ENCODE assay signal across 11 cellular contexts in genomic region chr5:150540615-150541396, GRCh38. TPM values are rescaled to one million over a fixed set of nuclear protein-coding genes. Genes with fewer than 3 reads are reported as not detected.
A peak's percentile ranks its signal among the peaks of the same experiment; 100 is the strongest.
DNase-seq lines count a peak whose midpoint lies in the region; ATAC-seq and TF ChIP-seq lines count a peak whose summit lies in the region.
"Had no signal": no experiment of that assay in that cellular context is flagged by ENCODE, and none has a peak within 500 bp of the region (broad histone marks: within the 10 kb centered on the region; RNA-seq: fewer than 3 reads in every experiment).

No MANE protein-coding gene starts in this region.

- H3K4me3 Mint-ChIP-seq in nephron progenitor cell: no peak overlapping the region
- H3K4me3 Mint-ChIP-seq: activated naive CD8-positive, alpha-beta T cell treated with anti-CD3 and anti-CD28 coated beads for 36 hours had no signal

- H3K4me3 ChIP-seq in esophagus squamous epithelium (no peak overlapping the region), muscle layer of duodenum (ENCODE audit: low read depth in 1 of 2, low read length in 2 of 2) (peak overlapping the region in 1 of 2 donors; percentile 10), Karpas-422 (ENCODE audit: low read length) (no peak overlapping the region)
- H3K4me3 ChIP-seq: mucosa of descending colon had no signal

- H2AFZ ChIP-seq in Karpas-422 (ENCODE audit: low read length): no peak overlapping the region

- ATAC-seq in Right ventricle myocardium inferior: peak; percentile 61

- no peaks in the 10 kb centered on the region for H3K27me3 Mint-ChIP-seq in nephron progenitor cell (ENCODE audit: low read depth, poor library complexity)
- H3K27me3 Mint-ChIP-seq: activated naive CD8-positive, alpha-beta T cell treated with anti-CD3 and anti-CD28 coated beads for 36 hours had no signal

- H3K9me2 ChIP-seq in Karpas-422 (replicated peaks; ENCODE audit: insufficient read depth, low read length): no peaks in the 10 kb centered on the region

- H3K4me1 ChIP-seq in esophagus squamous epithelium (peaks cover 18 to 52% (median 24%) of the 10 kb centered on the region in 3 donors), muscle layer of duodenum (ENCODE audit: control insufficient read depth in 1 of 2, insufficient read depth in 2 of 2, low read length in 2 of 2) (peaks cover 0 to 33% of the 10 kb centered on the region in 2 donors), Karpas-422 (ENCODE audit: low read length) (peaks cover 4% of the 10 kb centered on the region)

- TF ChIP-seq CTCF in esophagus squamous epithelium (IDR thresholded peaks at IDR 0.05) (no peak), nephron progenitor cell (IDR thresholded peaks at IDR 0.05) (no peak)

- no peaks in the 10 kb centered on the region for H4K20me1 ChIP-seq in Karpas-422 (ENCODE audit: insufficient read depth, low read depth, low read length)

- H3K4me1 Mint-ChIP-seq in nephron progenitor cell: no peaks in the 10 kb centered on the region
- H3K4me1 Mint-ChIP-seq: activated naive CD8-positive, alpha-beta T cell treated with anti-CD3 and anti-CD28 coated beads for 36 hours had no signal

- H3K4me2 ChIP-seq in Karpas-422 (ENCODE audit: low read depth, low read length, poor library complexity, severe bottlenecking): no peak overlapping the region

- H3K36me3 Mint-ChIP-seq in nephron progenitor cell (ENCODE audit: low read depth): peaks cover 83% of the 10 kb centered on the region

- no peak overlapping the region for H3K9ac ChIP-seq in Karpas-422 (ENCODE audit: low read length)

- H3K9me3 ChIP-seq in esophagus squamous epithelium: no peaks in the 10 kb centered on the region
- no peaks in the 10 kb centered on the region for H3K9me3 ChIP-seq in muscle layer of duodenum (ENCODE audit: control insufficient read depth in 1 of 2, low read length in 2 of 2)
- H3K9me3 ChIP-seq in Karpas-422 (ENCODE audit: low read length): no peaks in the 10 kb centered on the region
- H3K9me3 ChIP-seq: mucosa of descending colon had no signal

- no peak for TF ChIP-seq POLR2A in esophagus squamous epithelium (IDR thresholded peaks at IDR 0.05)

- no peak overlapping the region for H3K27ac Mint-ChIP-seq in nephron progenitor cell
- H3K27ac Mint-ChIP-seq: activated naive CD8-positive, alpha-beta T cell treated with anti-CD3 and anti-CD28 coated beads for 36 hours had no signal

- intact Hi-C loops in Right ventricle myocardium inferior (cut with DNase I) (no loop called here), cardiac septum (cut with DNase I) (no loop called here), esophagus squamous epithelium (cut with DNase I) (loop anchor here (5.0 kb wide), 1 partner anchor 84 kb away; no protein-coding TSS in a partner anchor)

- H3K27me3 ChIP-seq in esophagus squamous epithelium (no peaks in the 10 kb centered on the region), muscle layer of duodenum (ENCODE audit: low read depth, low read length) (no peaks in the 10 kb centered on the region), Karpas-422 (ENCODE audit: low read length) (no peaks in the 10 kb centered on the region)

- no peaks in the 10 kb centered on the region for H3K9me3 Mint-ChIP-seq in nephron progenitor cell

- H3K36me3 ChIP-seq in esophagus squamous epithelium (peaks cover 19 to 96% (median 32%) of the 10 kb centered on the region in 3 donors), muscle layer of duodenum (ENCODE audit: control insufficient read depth in 1 of 2, insufficient read depth in 2 of 2, low read length in 2 of 2) (peaks cover 45 to 66% of the 10 kb centered on the region in 2 donors), Karpas-422 (ENCODE audit: insufficient read depth, low read length) (no peaks in the 10 kb centered on the region; the same call in 1 of the 2 replicates)

- 50 to 64% methylated on average over 15 of the region's 15 CpGs for WGBS in esophagus squamous epithelium, 2 donors

- DNase-seq in Right ventricle myocardium inferior (ENCODE audit: missing footprints) (no peak), cardiac septum (ENCODE audit: low spot score) (no peak), esophagus squamous epithelium (lab: John Stamatoyannopoulos, UW) (no peak), Karpas-422 (no peak), Kasumi-1 (lab: John Stamatoyannopoulos, UW) (no peak), NCI-H446 treated with DMSO at 0.1 percent for 48 hours (lab: John Stamatoyannopoulos, UW) (no peak), nephron progenitor cell (no peak)
- DNase-seq: activated naive CD8-positive, alpha-beta T cell treated with anti-CD3 and anti-CD28 coated beads for 36 hours; WERI-Rb-1 had no signal

- H3K27ac ChIP-seq in esophagus squamous epithelium: peak overlapping the region; percentile 81 to 93 (median 88)
- peak overlapping the region; percentile 72 for H3K27ac ChIP-seq in muscle layer of duodenum (ENCODE audit: low read length)
- H3K27ac ChIP-seq in Karpas-422 (ENCODE audit: low read length): no peak overlapping the region
- H3K27ac ChIP-seq: WERI-Rb-1 had no signal

- no peaks in the 10 kb centered on the region for H3K79me2 ChIP-seq in Karpas-422 (ENCODE audit: low read length)

RNA-seq across cellular contexts. Expression of gene NDST1, which starts 32.9 kb away (rescaled TPM):
- total RNA-seq in Right ventricle myocardium inferior (60.4 TPM), cardiac septum (67.6 TPM), esophagus squamous epithelium (100 to 1,000 TPM in 3 of 4 donors, 10 to 100 TPM in 1; 76.5 to 205 (median 118) TPM)
- 8.4 and 20.9 TPM in 2 replicates for total RNA-seq in Karpas-422 (2014; rRNA removed; shearing (Covaris generic); ENCODE audit: low replicate concordance)
